In genomic region chr1:224447971-224448370, GRCh38 we compare ENCODE assay signal across 1 cellular context.
TF ChIP-seq lines count a peak whose summit lies in the region.

No MANE protein-coding gene starts in this region.

TF ChIP-seq in K562, 482 proteins besides CTCF, POLR2A, EP300 and RAD21:
- TF ChIP-seq MCM3 (IDR thresholded peaks at IDR 0.05) (no peak), ZNF121 (CRISPR knock-in tag; conservative IDR thresholded peaks at IDR 0.05) (peak; percentile 50), ZNF224 (CRISPR knock-in tag; IDR thresholded peaks at IDR 0.05) (no peak)
